Comparison of ENCODE assay signal across 26 cellular contexts in the genomic region with DNA sequence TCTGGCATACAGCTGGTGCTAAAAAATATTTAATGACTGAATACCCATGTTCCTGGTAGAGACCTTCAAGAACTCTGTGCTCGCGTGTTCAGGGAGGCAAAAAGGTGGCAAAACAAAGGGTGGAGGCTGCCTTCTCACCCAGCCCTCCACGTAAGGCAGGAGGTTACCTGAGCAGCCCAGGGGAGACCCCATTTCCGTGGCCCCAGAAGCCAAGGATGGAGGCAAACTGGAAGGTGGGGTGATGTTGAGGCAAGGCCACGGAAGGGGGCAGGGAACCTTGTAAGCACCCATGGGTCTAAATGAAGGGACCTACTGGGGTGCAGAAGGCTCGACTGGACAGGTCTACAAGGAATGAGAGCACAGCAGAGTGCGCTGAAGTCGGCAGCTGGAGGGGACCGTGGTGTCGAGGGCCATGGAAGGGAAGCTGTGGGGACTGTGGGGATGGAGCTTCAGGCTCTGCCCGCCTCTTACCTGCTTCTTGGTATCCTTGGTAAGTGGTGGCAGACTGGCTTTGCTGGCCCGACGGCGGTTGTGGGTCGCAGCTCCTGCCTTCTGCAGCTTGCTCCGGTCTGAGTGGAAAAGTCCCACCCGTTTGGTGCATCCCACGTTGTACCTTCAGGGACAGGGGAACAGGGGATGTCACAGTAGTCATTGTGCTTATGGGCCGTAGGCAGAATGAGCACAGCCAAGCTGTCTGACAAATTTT. TPM values are rescaled to one million over a fixed set of nuclear protein-coding genes. Genes with fewer than 3 reads are reported as not detected.
A peak's percentile ranks its signal among the peaks of the same experiment; 100 is the strongest.
DNase-seq lines count a peak whose midpoint lies in the region; ATAC-seq and TF ChIP-seq lines count a peak whose summit lies in the region.
"Had no signal": no experiment of that assay in that cellular context is flagged by ENCODE, and none has a peak within 500 bp of the region (broad histone marks: within the 10 kb centered on the region; RNA-seq: fewer than 3 reads in every experiment).

No MANE protein-coding gene starts in this region.

- dilution Hi-C loops in mammary epithelial cell (cut with HindIII; ENCODE audit: low sequenced_read_pairs), result loop anchor here (5.0 kb wide), 3 partner anchors 53 to 118 kb away; no protein-coding TSS in a partner anchor

- no peak overlapping the region for H3K9ac ChIP-seq in mammary epithelial cell (ENCODE audit: insufficient read depth, low read length)
- no peak overlapping the region for H3K9ac ChIP-seq in neural progenitor cell
- H3K9ac ChIP-seq in MM.1S (ENCODE audit: low read length), result no peak overlapping the region
- H3K9ac ChIP-seq: BLaER1 had no signal

- DNase-seq in MCF 10A (ENCODE audit: unreplicated experiment) (no peak), mammary epithelial cell (no peak), dorsolateral prefrontal cortex (peak in 2 of 10 donors; percentile 8 to 30), neural progenitor cell (ENCODE audit: low spot score) (no peak), upper lobe of left lung (no peak), MM.1S (no peak)
- no peak for DNase-seq in activated T-cell treated with anti-CD3 and anti-CD28 coated beads, Interleukin-2, amount 50 U/mL, for 1 hour
- DNase-seq: activated naive CD8-positive, alpha-beta T cell treated with anti-CD3 and anti-CD28 coated beads for 36 hours; activated T-cell treated with anti-CD3 and anti-CD28 coated beads, Interleukin-2, amount 50 U/mL, for 72 hours; Caco-2; hippocampal formation; naive thymus-derived CD4-positive, alpha-beta T cell; NCI-H1105 treated with DMSO at 0.1 percent for 48 hours; NCI-H510A; stimulated activated CD4-positive, alpha-beta T cell treated with anti-CD3 and anti-CD28 coated beads, Interleukin-4, amount 100 ng/mL, for 1 hour had no signal

- intact Hi-C loops in MCF 10A (cut with micrococcal nuclease), result loop anchor here (2.0 kb wide), 1 partner anchor 19 kb away; no protein-coding TSS in a partner anchor
- intact Hi-C loops in mammary epithelial cell (cut with micrococcal nuclease), result no loop called here
- intact Hi-C loops in dorsolateral prefrontal cortex (cut with DNase I), result loop anchor here in 1 of 2 donors (5.0 kb wide), 1 partner anchor 32 kb away; no protein-coding TSS in a partner anchor

- peaks cover 8% of the 10 kb centered on the region for H4K20me1 ChIP-seq in mammary epithelial cell (ENCODE audit: insufficient read depth, low read length)
- H4K20me1 ChIP-seq in neural progenitor cell (ENCODE audit: low read depth), result peaks cover 59% of the 10 kb centered on the region
- H4K20me1 ChIP-seq in MM.1S (ENCODE audit: insufficient read depth, low read length), result no peaks in the 10 kb centered on the region

- no peaks in the 10 kb centered on the region for H3K9me2 ChIP-seq in MM.1S (replicated peaks; ENCODE audit: insufficient read depth, low read length)

- no peak overlapping the region for H2AFZ ChIP-seq in mammary epithelial cell (ENCODE audit: low read depth, low read length)
- H2AFZ ChIP-seq in neural progenitor cell (replicated peaks), result no peak overlapping the region
- no peak overlapping the region for H2AFZ ChIP-seq in MM.1S (ENCODE audit: low read length)

- BruUV-seq in MCF 10A (replicated peaks; lab: Mats Ljungman, UMichigan), result no TSS peak
- BruUV-seq in mammary epithelial cell (replicated peaks; lab: Mats Ljungman, UMichigan), result no TSS peak

- no peaks in the 10 kb centered on the region for H3K27me3 ChIP-seq in mammary epithelial cell (ENCODE audit: insufficient read depth, low read length)
- H3K27me3 ChIP-seq in dorsolateral prefrontal cortex, result no peaks in the 10 kb centered on the region
- no peaks in the 10 kb centered on the region for H3K27me3 ChIP-seq in neural progenitor cell
- H3K27me3 ChIP-seq in upper lobe of left lung, result no peaks in the 10 kb centered on the region
- H3K27me3 ChIP-seq in MM.1S (replicated peaks; ENCODE audit: insufficient read depth, low read length), result no peaks in the 10 kb centered on the region
- H3K27me3 ChIP-seq: BLaER1 had no signal

- H3K4me2 ChIP-seq in mammary epithelial cell (ENCODE audit: insufficient read depth, low read depth, low read length) (no peak overlapping the region), neural progenitor cell (no peak overlapping the region), MM.1S (ENCODE audit: low read depth, low read length) (no peak overlapping the region)
- H3K4me2 ChIP-seq: A549, BLaER1 had no signal

- TF ChIP-seq POLR2A in upper lobe of left lung (IDR thresholded peaks at IDR 0.05), result no peak

- ATAC-seq in upper lobe of left lung (ENCODE audit: low FRiP score in 2 of 2), result no peak
- ATAC-seq in GM21737 (IDR thresholded peaks at IDR 0.05; ENCODE audit: unreplicated experiment), result no peak
- ATAC-seq: A549; activated CD4-positive, CD25-positive, alpha-beta regulatory T cell treated with anti-CD3 and anti-CD28 coated beads, Interleukin-2, amount 50 U/mL, for 24 hours; activated T-cell treated with anti-CD3 and anti-CD28 coated beads, Interleukin-2, amount 50 U/mL, for 72 hours; naive thymus-derived CD4-positive, alpha-beta T cell had no signal

- H3K4me1 Mint-ChIP-seq in MCF 10A (ENCODE audit: insufficient read depth, unreplicated experiment) (peaks cover 70% of the 10 kb centered on the region), neural progenitor cell (peaks cover 17% of the 10 kb centered on the region)
- H3K4me1 Mint-ChIP-seq: activated naive CD8-positive, alpha-beta T cell treated with anti-CD3 and anti-CD28 coated beads for 36 hours had no signal

- H3K79me2 ChIP-seq in mammary epithelial cell (ENCODE audit: insufficient read depth, low read length) (peaks cover 79% of the 10 kb centered on the region), neural progenitor cell (ENCODE audit: low read depth) (peaks cover 34% of the 10 kb centered on the region), MM.1S (ENCODE audit: low read length) (0 out of 2 replicates have a peak, but pooled peaks cover under 1% of the 10 kb centered on the region)

- H3K9me3 ChIP-seq in mammary epithelial cell (replicated peaks; ENCODE audit: insufficient read depth, low read length) (no peaks in the 10 kb centered on the region), neural progenitor cell (ENCODE audit: low read depth) (no peaks in the 10 kb centered on the region), upper lobe of left lung (no peaks in the 10 kb centered on the region), MM.1S (replicated peaks; ENCODE audit: insufficient read depth, low read length) (no peaks in the 10 kb centered on the region)
- H3K9me3 ChIP-seq: A549, BLaER1, Caco-2 had no signal

- no peak overlapping the region for H3K4me3 ChIP-seq in mammary epithelial cell (replicated peaks in 1 of 3; ENCODE audit: insufficient read depth in 1 of 3, low read depth in 2 of 3, low read length in 3 of 3)
- H3K4me3 ChIP-seq in dorsolateral prefrontal cortex, result no peak overlapping the region
- no peak overlapping the region for H3K4me3 ChIP-seq in neural progenitor cell
- no peak overlapping the region for H3K4me3 ChIP-seq in upper lobe of left lung
- H3K4me3 ChIP-seq in MM.1S (ENCODE audit: low read length), result no peak overlapping the region
- H3K4me3 ChIP-seq: A549, BLaER1, coronary artery, lung, skin epidermis had no signal

- TF ChIP-seq CTCF in MCF 10A (IDR thresholded peaks at IDR 0.05; ENCODE audit: unreplicated experiment), result no peak
- no peak for TF ChIP-seq CTCF in mammary epithelial cell (conservative IDR thresholded peaks at IDR 0.05 in 1 of 2, IDR thresholded peaks at IDR 0.05 in 1 of 2; ENCODE audit: extremely low read depth in 1 of 2, insufficient read depth in 1 of 2, low read depth in 1 of 2, low read length in 2 of 2)
- TF ChIP-seq CTCF in dorsolateral prefrontal cortex (IDR thresholded peaks at IDR 0.05 in 54 of 56, conservative IDR thresholded peaks at IDR 0.05 in 2 of 56; ENCODE audit: low read depth in 1 of 56, partially characterized antibody in 56 of 56), result no peak
- TF ChIP-seq CTCF in neural progenitor cell (IDR thresholded peaks at IDR 0.05), result no peak
- TF ChIP-seq CTCF in upper lobe of left lung (IDR thresholded peaks at IDR 0.05), result no peak
- no peak for TF ChIP-seq CTCF in MM.1S (IDR thresholded peaks at IDR 0.05; ENCODE audit: low read length)

- no peak for TF ChIP-seq EP300 in upper lobe of left lung (IDR thresholded peaks at IDR 0.05)

- H3K27ac Mint-ChIP-seq in MCF 10A (ENCODE audit: low read depth, unreplicated experiment) (peak overlapping the region; percentile 84), neural progenitor cell (no peak overlapping the region)
- H3K27ac Mint-ChIP-seq: activated naive CD8-positive, alpha-beta T cell treated with anti-CD3 and anti-CD28 coated beads for 36 hours; activated T-cell treated with anti-CD3 and anti-CD28 coated beads, Interleukin-2, amount 50 U/mL, for 72 hours; stimulated activated naive CD8-positive, alpha-beta T cell treated with anti-CD3 and anti-CD28 coated beads, Interleukin-15, Interleukin-2, amounts not matched to agents 100 ng/mL and 50 ng/mL, for 24 hours had no signal

- H3K4me3 Mint-ChIP-seq in MCF 10A (ENCODE audit: unreplicated experiment) (no peak overlapping the region), neural progenitor cell (peak overlapping the region; percentile 65)
- H3K4me3 Mint-ChIP-seq: activated naive CD8-positive, alpha-beta T cell treated with anti-CD3 and anti-CD28 coated beads for 36 hours; activated T-cell treated with anti-CD3 and anti-CD28 coated beads, Interleukin-2, amount 50 U/mL, for 72 hours; stimulated activated naive CD8-positive, alpha-beta T cell treated with anti-CD3 and anti-CD28 coated beads, Interleukin-15, Interleukin-2, amounts not matched to agents 100 ng/mL and 50 ng/mL, for 24 hours had no signal

- peaks cover 8% of the 10 kb centered on the region for H3F3A ChIP-seq in neural progenitor cell (ENCODE audit: low read depth)
- H3F3A ChIP-seq in MM.1S (ENCODE audit: insufficient read depth, low read length), result no peaks in the 10 kb centered on the region

- 91% methylated on average over 18 of the region's 19 CpGs for WGBS in mammary epithelial cell (ENCODE audit: low coverage, missing lambda C conversion rate)
- 92 to 96% methylated on average over 18 to 19 of the region's 19 CpGs for WGBS in upper lobe of left lung, 2 donors

- H3K36me3 ChIP-seq in mammary epithelial cell (ENCODE audit: insufficient read depth, low read length), result peaks cover 76% of the 10 kb centered on the region
- peaks cover 7% of the 10 kb centered on the region for H3K36me3 ChIP-seq in neural progenitor cell
- peaks cover 63 to 97% (median 83%) of the 10 kb centered on the region in 4 donors for H3K36me3 ChIP-seq in upper lobe of left lung
- no peaks in the 10 kb centered on the region for H3K36me3 ChIP-seq in MM.1S (replicated peaks; ENCODE audit: insufficient read depth, low read length)

- CTCF ChIA-PET in MCF 10A (lab: Yijun Ruan, JAX), result interaction anchor here (0.7 to 3.4 kb wide), 6 partner anchors 10 to 150 kb away, joined by 3 to 21 read pairs (median 5); no protein-coding TSS in a partner anchor
- CTCF ChIA-PET in mammary epithelial cell (lab: Charles Lee; ENCODE audit: low non-redundant PET), result interaction anchor here (0.6 kb wide), 1 partner anchor 110 kb away, joined by 4 read pairs; no protein-coding TSS in a partner anchor

- H3K27ac ChIP-seq in mammary epithelial cell (ENCODE audit: insufficient read depth, low read depth, low read length), result no peak overlapping the region
- H3K27ac ChIP-seq in dorsolateral prefrontal cortex, result peak overlapping the region in 43 of 59 donors; percentile 1 to 97 (median 47)
- no peak overlapping the region for H3K27ac ChIP-seq in neural progenitor cell
- H3K27ac ChIP-seq in upper lobe of left lung, result peak overlapping the region in 3 of 4 donors; percentile 78 to 86 (median 79)
- H3K27ac ChIP-seq in MM.1S (ENCODE audit: low read length), result no peak overlapping the region
- H3K27ac ChIP-seq: A549, BLaER1 had no signal

- H3K27me3 Mint-ChIP-seq in MCF 10A (ENCODE audit: insufficient read depth, unreplicated experiment) (no peaks in the 10 kb centered on the region), neural progenitor cell (ENCODE audit: insufficient read depth, low read depth) (peaks cover 3% of the 10 kb centered on the region)
- H3K27me3 Mint-ChIP-seq: activated naive CD8-positive, alpha-beta T cell treated with anti-CD3 and anti-CD28 coated beads for 36 hours; naive thymus-derived CD4-positive, alpha-beta T cell; stimulated activated naive CD8-positive, alpha-beta T cell treated with anti-CD3 and anti-CD28 coated beads, Interleukin-15, Interleukin-2, amounts not matched to agents 100 ng/mL and 50 ng/mL, for 24 hours had no signal

- POLR2A ChIA-PET in MCF 10A (lab: Yijun Ruan, JAX), result interaction anchor here (0.6 to 4.7 kb wide), 3 partner anchors 10 to 113 kb away, joined by 4 to 67 read pairs (median 57); no protein-coding TSS in a partner anchor

- H3K4me1 ChIP-seq in mammary epithelial cell (ENCODE audit: insufficient read depth, low read length) (peaks cover 76% of the 10 kb centered on the region), neural progenitor cell (peaks cover 14% of the 10 kb centered on the region), upper lobe of left lung (peaks cover 59 to 79% (median 65%) of the 10 kb centered on the region in 4 donors), MM.1S (ENCODE audit: low read length) (no peaks in the 10 kb centered on the region)
- H3K4me1 ChIP-seq: A549, Caco-2 had no signal

- in situ Hi-C loops in mammary epithelial cell (cut with MboI; ENCODE audit: low sequenced_read_pairs in 2 of 2), result no loop called here

- H3K9me3 Mint-ChIP-seq in MCF 10A (ENCODE audit: unreplicated experiment) (no peaks in the 10 kb centered on the region), neural progenitor cell (no peaks in the 10 kb centered on the region)
- H3K9me3 Mint-ChIP-seq: activated naive CD8-positive, alpha-beta T cell treated with anti-CD3 and anti-CD28 coated beads for 36 hours; activated T-cell treated with anti-CD3 and anti-CD28 coated beads, Interleukin-2, amount 50 U/mL, for 72 hours; naive thymus-derived CD4-positive, alpha-beta T cell; stimulated activated naive CD8-positive, alpha-beta T cell treated with anti-CD3 and anti-CD28 coated beads, Interleukin-15, Interleukin-2, amounts not matched to agents 100 ng/mL and 50 ng/mL, for 24 hours had no signal

- H3K36me3 Mint-ChIP-seq in MCF 10A (ENCODE audit: insufficient read depth, unreplicated experiment) (peaks cover 100% of the 10 kb centered on the region), neural progenitor cell (peaks cover 63% of the 10 kb centered on the region)

RNA-seq across cellular contexts. Expression of gene A3GALT2, which starts 8.9 kb away (rescaled TPM):
- total RNA-seq in MCF 10A (2022) (0.32 TPM in 1 of 2 replicates, not detected in the other), mammary epithelial cell (not detected), dorsolateral prefrontal cortex (under 1 TPM in 10 of 120 experiments, not detected in 110; 0.35 to 0.76 (median 0.60) TPM), neural progenitor cell (ENCODE audit: low replicate concordance) (not detected in 2 replicates), upper lobe of left lung (under 1 TPM in 2 of 6 donors, not detected in 4; 0.79 to 0.91 TPM)
- not detected for polyA plus RNA-seq in mammary epithelial cell
- not detected for polyA minus RNA-seq in mammary epithelial cell
- total RNA-seq: activated naive CD8-positive, alpha-beta T cell treated with anti-CD3 and anti-CD28 coated beads for 36 hours; activated T-cell treated with anti-CD3 and anti-CD28 coated beads, Interleukin-2, amount 50 U/mL, for 72 hours; Caco-2; Daoy; LHCN-M2; naive thymus-derived CD4-positive, alpha-beta T cell; urinary bladder had no signal
- polyA plus RNA-seq: A549; naive thymus-derived CD4-positive, alpha-beta T cell; urinary bladder had no signal

Comparison
In these comparisons a context has a peak if more than half of its experiments do, and no peak if none do; other contexts are left out.
1. H3K27ac ChIP-seq: peak in dorsolateral prefrontal cortex (43 of 59) and upper lobe of left lung (3 of 4); none in mammary epithelial cell (single experiment), neural progenitor cell (single experiment) and MM.1S (single experiment).